Comparison of ENCODE assay signal across 12 cellular contexts in the genomic region with DNA sequence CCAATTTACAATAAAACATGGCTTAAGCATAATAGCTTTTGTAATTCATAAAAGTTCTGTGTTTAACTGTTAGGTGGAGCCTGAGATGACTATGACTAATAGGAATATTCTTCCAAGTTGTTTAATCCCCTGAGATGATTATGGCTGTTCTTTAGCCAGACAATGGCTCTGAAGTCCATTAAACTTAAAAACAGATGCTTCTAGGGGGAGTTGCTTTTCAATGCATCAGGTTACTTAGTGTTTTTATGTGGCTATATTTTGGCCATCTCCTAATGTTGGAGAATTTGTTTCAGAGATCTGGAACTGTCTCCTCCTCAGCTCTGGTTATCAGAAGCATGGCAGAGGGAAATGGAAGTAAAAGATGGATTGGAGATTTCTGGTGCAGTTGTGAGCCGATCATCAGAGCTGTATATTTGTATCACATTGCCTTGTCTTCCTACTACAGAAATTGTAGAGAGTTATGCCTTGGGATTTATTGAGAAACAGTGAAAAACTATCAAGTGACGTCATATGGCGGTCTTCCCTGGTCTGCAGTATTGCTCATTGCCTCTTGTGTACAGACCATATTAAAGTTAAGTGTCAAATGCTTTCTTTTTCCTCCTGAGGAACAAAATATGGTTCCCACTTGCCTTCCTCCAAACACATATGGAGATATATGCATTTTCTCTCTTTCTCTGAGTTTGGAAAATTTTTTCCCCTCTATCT. TPM values are rescaled to one million over a fixed set of nuclear protein-coding genes. Genes with fewer than 3 reads are reported as not detected.
A peak's percentile ranks its signal among the peaks of the same experiment; 100 is the strongest.
DNase-seq lines count a peak whose midpoint lies in the region; ATAC-seq, FAIRE-seq and TF ChIP-seq lines count a peak whose summit lies in the region.
"Had no signal": no experiment of that assay in that cellular context is flagged by ENCODE, and none has a peak within 500 bp of the region (broad histone marks: within the 10 kb centered on the region; RNA-seq: fewer than 3 reads in every experiment).

No MANE protein-coding gene starts in this region.

- H3K4me1 ChIP-seq in GM23248 (ENCODE audit: insufficient read depth) (peaks cover 31% of the 10 kb centered on the region), astrocyte (ENCODE audit: insufficient read depth, low read length) (no peaks in the 10 kb centered on the region), heart right ventricle (peaks cover 3 to 68% (median 40%) of the 10 kb centered on the region in 9 donors), skeletal muscle satellite cell (ENCODE audit: control insufficient read depth, insufficient read depth, low read length) (peaks cover 29% of the 10 kb centered on the region), Caco-2 (peaks cover 16% of the 10 kb centered on the region), prostate gland (replicated peaks) (no peaks in the 10 kb centered on the region)

- no peaks in the 10 kb centered on the region for H3K27me3 Mint-ChIP-seq in astrocyte (ENCODE audit: low read depth, unreplicated experiment)
- H3K27me3 Mint-ChIP-seq in activated naive CD4-positive, alpha-beta T cell treated with anti-CD3 and anti-CD28 coated beads, Interleukin-2, amount 10 ng/mL, durations not matched to agents 7 days and 5 days, result peaks cover 4% of the 10 kb centered on the region
- H3K27me3 Mint-ChIP-seq in Caco-2 (ENCODE audit: insufficient read depth, unreplicated experiment), result peaks cover 2% of the 10 kb centered on the region

- peaks cover 46% of the 10 kb centered on the region for H3K79me2 ChIP-seq in GM23248 (ENCODE audit: insufficient read depth)
- peaks cover 15% of the 10 kb centered on the region for H3K79me2 ChIP-seq in astrocyte (ENCODE audit: insufficient read depth, low read length)

- H3K27ac ChIP-seq in GM23248 (peak overlapping the region; percentile 85), astrocyte (ENCODE audit: low read depth, low read length) (no peak overlapping the region), heart right ventricle (peak overlapping the region; percentile 31 to 90 (median 74)), prostate gland (peak overlapping the region in 1 of 2 donors; percentile 20)

- POLR2A ChIA-PET in Caco-2 (lab: Charles Lee), result no interaction called here

- H3K4me1 Mint-ChIP-seq in astrocyte (ENCODE audit: low read depth, unreplicated experiment) (peaks cover 22% of the 10 kb centered on the region), Caco-2 (ENCODE audit: low read depth, unreplicated experiment) (peaks cover 6% of the 10 kb centered on the region)
- no peaks in the 10 kb centered on the region for H3K4me1 Mint-ChIP-seq in activated naive CD4-positive, alpha-beta T cell treated with anti-CD3 and anti-CD28 coated beads, Interleukin-2, amount 10 ng/mL, durations not matched to agents 7 days and 5 days
- H3K4me1 Mint-ChIP-seq: memory B cell had no signal

- H2AFZ ChIP-seq in GM23248 (peak overlapping the region; percentile 15; the same call in 1 of the 2 replicates), astrocyte (ENCODE audit: low read depth, low read length) (no peak overlapping the region)

- no peak for TF ChIP-seq POLR2A in prostate gland (IDR thresholded peaks at IDR 0.05)

- peak; percentile 81 for DNase-seq in GM23248
- DNase-seq in astrocyte (ENCODE audit: low read depth), result peak; percentile 45
- no peak for DNase-seq in heart right ventricle
- DNase-seq in activated naive CD4-positive, alpha-beta T cell treated with anti-CD3 and anti-CD28 coated beads, Interleukin-2, amount 10 ng/mL, durations not matched to agents 7 days and 5 days, result no peak
- DNase-seq in Caco-2, result no peak
- DNase-seq in prostate gland (ENCODE audit: low spot score), result no peak
- DNase-seq: activated CD4-positive, alpha-beta T cell treated with anti-CD3 and anti-CD28 coated beads for 48 hours; NCI-H510A treated with DMSO at 0.1 percent for 48 hours had no signal

- H3K4me3 ChIP-seq in GM23248 (peak overlapping the region; percentile 61), astrocyte (ENCODE audit: insufficient read depth, low read depth, low read length) (no peak overlapping the region), heart right ventricle (peak overlapping the region in 6 of 10 donors; percentile 5 to 41 (median 27)), skeletal muscle satellite cell (ENCODE audit: low read length) (peak overlapping the region; percentile 48), Caco-2 (ENCODE audit: low read depth, low read length) (no peak overlapping the region), prostate gland (no peak overlapping the region)

- no peak overlapping the region for H3K4me3 Mint-ChIP-seq in astrocyte (ENCODE audit: unreplicated experiment)
- no peak overlapping the region for H3K4me3 Mint-ChIP-seq in activated naive CD4-positive, alpha-beta T cell treated with anti-CD3 and anti-CD28 coated beads, Interleukin-2, amount 10 ng/mL, durations not matched to agents 7 days and 5 days
- H3K4me3 Mint-ChIP-seq in Caco-2 (ENCODE audit: unreplicated experiment), result no peak overlapping the region
- H3K4me3 Mint-ChIP-seq: memory B cell had no signal

- peak overlapping the region; percentile 48 for H3K9ac ChIP-seq in GM23248
- no peak overlapping the region for H3K9ac ChIP-seq in astrocyte (ENCODE audit: low read length)
- H3K9ac ChIP-seq in skeletal muscle satellite cell (ENCODE audit: low read depth, low read length), result peak overlapping the region; percentile 41

- no TSS peak for BruUV-seq in Caco-2 (replicated peaks; lab: Mats Ljungman, UMichigan)

- H3K36me3 ChIP-seq in GM23248 (ENCODE audit: low read depth) (0 out of 2 replicates have a peak, but pooled peaks cover 6% of the 10 kb centered on the region), astrocyte (ENCODE audit: insufficient read depth, low read length) (peaks cover 3% of the 10 kb centered on the region), heart right ventricle (peaks cover 0 to 8% (median 0%) of the 10 kb centered on the region in 9 donors), skeletal muscle satellite cell (ENCODE audit: insufficient read depth, low read length) (no peaks in the 10 kb centered on the region), Caco-2 (ENCODE audit: control insufficient read depth, insufficient read depth, low read length) (no peaks in the 10 kb centered on the region), prostate gland (no peaks in the 10 kb centered on the region)

- in situ Hi-C loops in GM23248 (cut with MboI), result no loop called here

- H3K27ac Mint-ChIP-seq in astrocyte (ENCODE audit: unreplicated experiment), result peak overlapping the region; percentile 71
- no peak overlapping the region for H3K27ac Mint-ChIP-seq in activated naive CD4-positive, alpha-beta T cell treated with anti-CD3 and anti-CD28 coated beads, Interleukin-2, amount 10 ng/mL, durations not matched to agents 7 days and 5 days
- H3K27ac Mint-ChIP-seq in Caco-2 (ENCODE audit: unreplicated experiment), result no peak overlapping the region
- H3K27ac Mint-ChIP-seq: activated T-helper 2 cell treated with anti-CD3 and anti-CD28 coated beads, Interferon-gamma antibody, Interleukin-2, Interleukin-4, amounts not matched to agents 10 μg/mL and 5 μg/mL and 100 μg/mL, durations not matched to agents 14 hours and 24 hours and 36 hours; memory B cell had no signal

- TF ChIP-seq CTCF in astrocyte (IDR thresholded peaks at IDR 0.05; ENCODE audit: insufficient read depth, low read depth, low read length) (no peak), heart right ventricle (IDR thresholded peaks at IDR 0.05) (no peak), Caco-2 (IDR thresholded peaks at IDR 0.05; ENCODE audit: insufficient read depth in 1 of 2, low read depth in 1 of 2, low read length in 1 of 2, severe bottlenecking in 1 of 2, unreplicated experiment in 1 of 2) (no peak), prostate gland (IDR thresholded peaks at IDR 0.05) (no peak)

- peak; percentile 45 for FAIRE-seq in astrocyte (lab: Jason Lieb, UNC)

- H3K36me3 Mint-ChIP-seq in astrocyte (ENCODE audit: low read depth, unreplicated experiment) (peaks cover 6% of the 10 kb centered on the region), Caco-2 (ENCODE audit: insufficient read depth, unreplicated experiment) (no peaks in the 10 kb centered on the region)
- no peaks in the 10 kb centered on the region for H3K36me3 Mint-ChIP-seq in activated naive CD4-positive, alpha-beta T cell treated with anti-CD3 and anti-CD28 coated beads, Interleukin-2, amount 10 ng/mL, durations not matched to agents 7 days and 5 days
- H3K36me3 Mint-ChIP-seq: memory B cell had no signal

- CTCF ChIA-PET in activated naive CD4-positive, alpha-beta T cell treated with anti-CD3 and anti-CD28 coated beads, Interleukin-2, amount 10 ng/mL, durations not matched to agents 7 days and 5 days (lab: Charles Lee), result no interaction called here
- CTCF ChIA-PET in Caco-2 (lab: Charles Lee), result no interaction called here

- H3K9me3 Mint-ChIP-seq in astrocyte (ENCODE audit: unreplicated experiment), result peaks cover 3% of the 10 kb centered on the region
- H3K9me3 Mint-ChIP-seq in activated naive CD4-positive, alpha-beta T cell treated with anti-CD3 and anti-CD28 coated beads, Interleukin-2, amount 10 ng/mL, durations not matched to agents 7 days and 5 days, result no peaks in the 10 kb centered on the region
- no peaks in the 10 kb centered on the region for H3K9me3 Mint-ChIP-seq in Caco-2 (ENCODE audit: unreplicated experiment)
- H3K9me3 Mint-ChIP-seq: activated T-helper 2 cell treated with anti-CD3 and anti-CD28 coated beads, Interferon-gamma antibody, Interleukin-2, Interleukin-4, amounts not matched to agents 10 μg/mL and 5 μg/mL and 100 μg/mL, durations not matched to agents 14 hours and 24 hours and 36 hours; memory B cell had no signal

- no peaks in the 10 kb centered on the region for H3K27me3 ChIP-seq in GM23248 (replicated peaks; ENCODE audit: insufficient read depth)
- no peaks in the 10 kb centered on the region for H3K27me3 ChIP-seq in astrocyte (ENCODE audit: insufficient read depth, low read length)
- no peaks in the 10 kb centered on the region for H3K27me3 ChIP-seq in heart right ventricle
- no peaks in the 10 kb centered on the region for H3K27me3 ChIP-seq in skeletal muscle satellite cell (ENCODE audit: control insufficient read depth, insufficient read depth, low read length)
- H3K27me3 ChIP-seq in Caco-2 (replicated peaks; ENCODE audit: control insufficient read depth, insufficient read depth, low read length), result no peaks in the 10 kb centered on the region
- no peaks in the 10 kb centered on the region for H3K27me3 ChIP-seq in prostate gland (replicated peaks; ENCODE audit: insufficient read depth)

- peaks cover 37% of the 10 kb centered on the region for H3F3A ChIP-seq in GM23248 (ENCODE audit: insufficient read depth)

- no peaks in the 10 kb centered on the region for H3K9me3 ChIP-seq in GM23248 (ENCODE audit: low read depth)
- H3K9me3 ChIP-seq in astrocyte (ENCODE audit: insufficient read depth, low read depth, low read length), result no peaks in the 10 kb centered on the region
- H3K9me3 ChIP-seq in heart right ventricle, result no peaks in the 10 kb centered on the region
- no peaks in the 10 kb centered on the region for H3K9me3 ChIP-seq in skeletal muscle satellite cell (replicated peaks; ENCODE audit: low read length)
- no peaks in the 10 kb centered on the region for H3K9me3 ChIP-seq in Caco-2
- H3K9me3 ChIP-seq in prostate gland, result no peaks in the 10 kb centered on the region

- intact Hi-C loops in heart right ventricle (cut with DNase I) (no loop called here), Caco-2 (cut with micrococcal nuclease; ENCODE audit: unreplicated experiment) (no loop called here), prostate gland (cut with DNase I) (no loop called here)

- WGBS in GM23248 (ENCODE audit: low coverage in 1 of 2, low lambda C conversion rate in 2 of 2, missing lambda C conversion rate in 2 of 2), 2 experiments, result 1 to 5% methylated on average over 3 of the region's 3 CpGs
- WGBS in heart right ventricle, 2 donors, result 72 to 81% methylated on average over 3 of the region's 3 CpGs
- WGBS in prostate gland, result 90% methylated on average over 3 of the region's 3 CpGs

- H3K9me2 ChIP-seq in GM23248 (ENCODE audit: insufficient read depth), result no peaks in the 10 kb centered on the region; the same call in 1 of the 2 replicates

- ATAC-seq in heart right ventricle (peak in 7 of 8 donors; percentile 54 to 82 (median 70)), GM18867 (IDR thresholded peaks at IDR 0.05; ENCODE audit: unreplicated experiment) (no peak)

- H3K4me2 ChIP-seq in GM23248 (ENCODE audit: unreplicated experiment), result peak overlapping the region; percentile 94
- peak overlapping the region; percentile 17 for H3K4me2 ChIP-seq in astrocyte (ENCODE audit: low read length)
- peak overlapping the region; percentile 72 for H3K4me2 ChIP-seq in skeletal muscle satellite cell (ENCODE audit: low read length)

- H4K20me1 ChIP-seq in GM23248 (ENCODE audit: insufficient read depth) (no peaks in the 10 kb centered on the region; the same call in 1 of the 2 replicates), astrocyte (ENCODE audit: insufficient read depth, low read length) (peaks cover 4% of the 10 kb centered on the region)

RNA-seq across cellular contexts. Expression of a gene that starts 29.7 kb away (rescaled TPM):
- 116 and 165 TPM in 2 replicates for total RNA-seq in GM23248 (2014; rRNA removed; shearing (Covaris generic))
- 35.3 and 39.1 TPM in 2 replicates for polyA plus RNA-seq in GM23248 (2016; fragmentation: Nextera tagmentation; extraction: Ambion mirVana)
- 48.1 and 48.3 TPM in 2 replicates for total RNA-seq in astrocyte
- total RNA-seq in heart right ventricle, result 10 to 100 TPM; 14.3 to 36.9 (median 25.8) TPM
- 10 to 100 TPM in 1 of 2 donors, 1 to 10 TPM in 1; 2.3 to 12.4 TPM for polyA plus RNA-seq in heart right ventricle
- 77.3 and 92.0 TPM in 2 replicates for total RNA-seq in skeletal muscle satellite cell (2012; rRNA removed)
- 3.4 and 5.6 TPM in 2 replicates for total RNA-seq in Caco-2 (2022)
- 10 to 100 TPM; 37.4 to 53.6 TPM for total RNA-seq in prostate gland

Comparison
In these comparisons a context has a peak if more than half of its experiments do, and no peak if none do; other contexts are left out.
1. DNase-seq: peak in GM23248 (single experiment) and astrocyte (single experiment); none in heart right ventricle (0 of 2), activated naive CD4-positive, alpha-beta T cell treated with anti-CD3 and anti-CD28 coated beads, Interleukin-2, amount 10 ng/mL, durations not matched to agents 7 days and 5 days (single experiment), Caco-2 (0 of 2) and prostate gland (single experiment).
2. H3K4me2 ChIP-seq: peak in every context shown above with its lines; median percentile 94 in GM23248; 72 in skeletal muscle satellite cell; 17 in astrocyte.
3. H3K4me3 ChIP-seq: peak in GM23248 (single experiment), heart right ventricle (6 of 10) and skeletal muscle satellite cell (single experiment); none in astrocyte (single experiment), Caco-2 (single experiment) and prostate gland (0 of 2).